Comparison of ENCODE assay signal across 8 cellular contexts in genomic region chr20:47110819-47111218, GRCh38.
"Had no signal": no experiment of that assay in that cellular context is flagged by ENCODE, and none has a peak within 500 bp of the region (broad histone marks: within the 10 kb centered on the region; RNA-seq: fewer than 3 reads in every experiment).

No MANE protein-coding gene starts in this region.

- H3K4me3 ChIP-seq: GM12878 had no signal

- DNase-seq: GDM1, GF-D8 had no signal

- ATAC-seq: GM12878 had no signal

- FAIRE-seq: G401.6, GM12878, GM12891, GM12892, GM18507, GM19239 had no signal
